Comparison of ENCODE assay signal across 10 cellular contexts in genomic region chr7:77935652-77936348, GRCh38.
DNase-seq lines count a peak whose midpoint lies in the region; ATAC-seq and TF ChIP-seq lines count a peak whose summit lies in the region.
"Had no signal": no experiment of that assay in that cellular context is flagged by ENCODE, and none has a peak within 500 bp of the region (broad histone marks: within the 10 kb centered on the region; RNA-seq: fewer than 3 reads in every experiment).

No MANE protein-coding gene starts in this region.

- in situ Hi-C loops in gastrocnemius medialis (cut with MboI; ENCODE audit: low sequenced_read_pairs in 4 of 4) = no loop called here

- peak overlapping the region; percentile 42 for H3K4me3 Mint-ChIP-seq in T-helper 2 cell treated with Interferon-gamma antibody and Interleukin-4, amounts not matched to agents 5 μg/mL and 100 μg/mL, for 36 hours

- H3K4me1 Mint-ChIP-seq in T-helper 2 cell treated with Interferon-gamma antibody and Interleukin-4, amounts not matched to agents 5 μg/mL and 100 μg/mL, for 36 hours (ENCODE audit: low read depth) = peaks cover 18% of the 10 kb centered on the region

- H3K9me3 Mint-ChIP-seq in T-helper 2 cell treated with Interferon-gamma antibody and Interleukin-4, amounts not matched to agents 5 μg/mL and 100 μg/mL, for 36 hours = no peaks in the 10 kb centered on the region

- no peaks in the 10 kb centered on the region for H3K9me3 ChIP-seq in body of pancreas
- no peaks in the 10 kb centered on the region for H3K9me3 ChIP-seq in parathyroid adenoma (ENCODE audit: control insufficient read depth, low read length)
- H3K9me3 ChIP-seq in gastrocnemius medialis = no peaks in the 10 kb centered on the region

- peak overlapping the region; percentile 56 for H3K27ac Mint-ChIP-seq in T-helper 2 cell treated with Interferon-gamma antibody and Interleukin-4, amounts not matched to agents 5 μg/mL and 100 μg/mL, for 36 hours

- H3K4me3 ChIP-seq in body of pancreas (no peak overlapping the region), parathyroid adenoma (ENCODE audit: low read depth, low read length) (no peak overlapping the region), gastrocnemius medialis (no peak overlapping the region)

- H3K36me3 Mint-ChIP-seq in T-helper 2 cell treated with Interferon-gamma antibody and Interleukin-4, amounts not matched to agents 5 μg/mL and 100 μg/mL, for 36 hours (ENCODE audit: low read depth) = peaks cover 17% of the 10 kb centered on the region

- WGBS in body of pancreas, 2 donors = 63 to 71% methylated on average over 1 of the region's 1 CpG

- no peak overlapping the region for H2AFZ ChIP-seq in parathyroid adenoma

- H3K9ac ChIP-seq in parathyroid adenoma = no peak overlapping the region

- intact Hi-C loops in body of pancreas (cut with DNase I) (no loop called here), gastrocnemius medialis (cut with DNase I; ENCODE audit: low total_unique reads) (no loop called here)

- H3K36me3 ChIP-seq in body of pancreas (replicated peaks in 1 of 2; ENCODE audit: insufficient read depth in 1 of 2, low read depth in 2 of 2) (no peaks in the 10 kb centered on the region), parathyroid adenoma (ENCODE audit: control insufficient read depth, insufficient read depth, low read length) (no peaks in the 10 kb centered on the region), gastrocnemius medialis (no peaks in the 10 kb centered on the region)

- peak; percentile 48; the same call in 1 of the 2 replicates for TF ChIP-seq CTCF in LNCAP (IDR thresholded peaks at IDR 0.05)
- peak in 4 of 7 experiments; percentile 19 to 34 (median 28) for TF ChIP-seq CTCF in body of pancreas (IDR thresholded peaks at IDR 0.05)
- TF ChIP-seq CTCF in parathyroid adenoma (IDR thresholded peaks at IDR 0.05) = peak; percentile 27
- peak in 1 of 5 experiments; percentile 33 for TF ChIP-seq CTCF in gastrocnemius medialis (IDR thresholded peaks at IDR 0.05 in 4 of 5, conservative IDR thresholded peaks at IDR 0.05 in 1 of 5)

- no peak overlapping the region for H3K4me2 ChIP-seq in parathyroid adenoma (ENCODE audit: low read length)

- H3K27me3 ChIP-seq in body of pancreas (no peaks in the 10 kb centered on the region), parathyroid adenoma (ENCODE audit: control insufficient read depth, insufficient read depth, low read length) (no peaks in the 10 kb centered on the region), gastrocnemius medialis (no peaks in the 10 kb centered on the region)

- no peaks in the 10 kb centered on the region for H3K27me3 Mint-ChIP-seq in T-helper 2 cell treated with Interferon-gamma antibody and Interleukin-4, amounts not matched to agents 5 μg/mL and 100 μg/mL, for 36 hours (ENCODE audit: low read depth)

- no peak for TF ChIP-seq POLR2A in body of pancreas (IDR thresholded peaks at IDR 0.05)
- no peak for TF ChIP-seq POLR2A in gastrocnemius medialis (IDR thresholded peaks at IDR 0.05)

- DNase-seq in T-helper 2 cell treated with Interferon-gamma antibody and Interleukin-4, amounts not matched to agents 5 μg/mL and 100 μg/mL, for 36 hours (ENCODE audit: low spot score) = no peak
- DNase-seq in T-helper 2 cell (no peak), body of pancreas (no peak), gastrocnemius medialis (no peak)
- DNase-seq: activated CD4-positive, alpha-beta T cell treated with anti-CD3 and anti-CD28 coated beads for 48 hours; stimulated activated CD4-positive, alpha-beta T cell treated with anti-CD3 and anti-CD28 coated beads, Interleukin-2, amount 100 ng/mL, for 48 hours had no signal

- no peaks in the 10 kb centered on the region for H3K79me2 ChIP-seq in parathyroid adenoma

- ATAC-seq in body of pancreas = no peak
- ATAC-seq in HG03280 (IDR thresholded peaks at IDR 0.05; ENCODE audit: unreplicated experiment) = no peak
- ATAC-seq in gastrocnemius medialis = no peak
- ATAC-seq in esophagus mucosa = no peak

- H3K4me1 ChIP-seq in body of pancreas (no peaks in the 10 kb centered on the region), parathyroid adenoma (no peaks in the 10 kb centered on the region), gastrocnemius medialis (no peaks in the 10 kb centered on the region)

- H3K27ac ChIP-seq in body of pancreas (no peak overlapping the region), parathyroid adenoma (no peak overlapping the region), gastrocnemius medialis (no peak overlapping the region)
